Comparison of ENCODE assay signal across 12 cellular contexts in genomic region chr5:132431682-132432081, GRCh38. TPM values are rescaled to one million over a fixed set of nuclear protein-coding genes. Genes with fewer than 3 reads are reported as not detected.
DNase-seq lines count a peak whose midpoint lies in the region; TF ChIP-seq lines count a peak whose summit lies in the region.
"Had no signal": no experiment of that assay in that cellular context is flagged by ENCODE, and none has a peak within 500 bp of the region (broad histone marks: within the 10 kb centered on the region; RNA-seq: fewer than 3 reads in every experiment).

No MANE protein-coding gene starts in this region.

- peaks cover 88% of the 10 kb centered on the region for H3K4me1 Mint-ChIP-seq in activated naive CD4-positive, alpha-beta T cell treated with anti-CD3 and anti-CD28 coated beads for 36 hours (ENCODE audit: low read depth)

- H3K9me3 Mint-ChIP-seq in activated naive CD4-positive, alpha-beta T cell treated with anti-CD3 and anti-CD28 coated beads for 36 hours = no peaks in the 10 kb centered on the region
- H3K9me3 Mint-ChIP-seq: WTC11 had no signal

- CTCF ChIA-PET in activated naive CD4-positive, alpha-beta T cell treated with anti-CD3 and anti-CD28 coated beads for 36 hours (lab: Charles Lee) = interaction anchor here (0.6 to 2.0 kb wide), 9 partner anchors 11 to 1503 kb away, joined by 3 to 8 read pairs (median 4); partner anchors contain the start of gene IRF1

- H3K27me3 ChIP-seq in stomach smooth muscle (ENCODE audit: control insufficient read depth in 1 of 2, insufficient read depth in 2 of 2, low read length in 2 of 2) = no peaks in the 10 kb centered on the region
- H3K27me3 ChIP-seq in dorsolateral prefrontal cortex = no peaks in the 10 kb centered on the region
- H3K27me3 ChIP-seq: SJCRH30 had no signal

- peaks cover 3 to 5% of the 10 kb centered on the region in 2 donors for H3K36me3 ChIP-seq in stomach smooth muscle (ENCODE audit: control insufficient read depth in 2 of 2, insufficient read depth in 2 of 2, low read length in 2 of 2)
- H3K36me3 ChIP-seq: SJCRH30 had no signal

- H3K27ac ChIP-seq in coronary artery (no peak overlapping the region), stomach smooth muscle (ENCODE audit: low read length) (peak overlapping the region; percentile 31), dorsolateral prefrontal cortex (no peak overlapping the region)
- H3K27ac ChIP-seq: SJCRH30 had no signal

- intact Hi-C loops in activated naive CD4-positive, alpha-beta T cell treated with anti-CD3 and anti-CD28 coated beads for 36 hours (cut with micrococcal nuclease) = loop anchor here (10.0 kb wide), 1 partner anchor 623 kb away; the partner anchor contains the start of gene HSPA4
- intact Hi-C loops in posterior vena cava (cut with DNase I) = no loop called here
- intact Hi-C loops in dorsolateral prefrontal cortex (cut with DNase I) = no loop called here

- no peaks in the 10 kb centered on the region for H3K9me3 ChIP-seq in stomach smooth muscle (ENCODE audit: control insufficient read depth in 2 of 2, low read length in 2 of 2)
- H3K9me3 ChIP-seq: SJCRH30 had no signal

- peak overlapping the region; percentile 73 for H3K27ac Mint-ChIP-seq in activated naive CD4-positive, alpha-beta T cell treated with anti-CD3 and anti-CD28 coated beads for 36 hours
- H3K27ac Mint-ChIP-seq: WTC11 had no signal

- no peak for DNase-seq in activated naive CD4-positive, alpha-beta T cell treated with anti-CD3 and anti-CD28 coated beads for 36 hours
- no peak for DNase-seq in activated naive CD4-positive, alpha-beta T cell treated with anti-CD3 and anti-CD28 coated beads, Interleukin-2, amount 50 U/mL, for 16 hours
- DNase-seq in OCI-M1 (lab: John Stamatoyannopoulos, UW) (peak; percentile 15), coronary artery (ENCODE audit: low spot score) (peak; percentile 9), posterior vena cava (ENCODE audit: low spot score) (no peak), NCI-H2029 treated with DMSO at 0.1 percent for 48 hours (lab: John Stamatoyannopoulos, UW) (no peak), dorsolateral prefrontal cortex (no peak)
- DNase-seq: EL; SJCRH30; stimulated activated CD4-positive, alpha-beta T cell treated with anti-CD3 and anti-CD28 coated beads, Interleukin-1b, Interleukin-23, amount 100 ng/mL, for 48 hours had no signal

- H3K4me3 ChIP-seq in coronary artery (no peak overlapping the region), stomach smooth muscle (ENCODE audit: low read length in 2 of 2) (no peak overlapping the region), dorsolateral prefrontal cortex (no peak overlapping the region)
- H3K4me3 ChIP-seq: SJCRH30 had no signal

- TF ChIP-seq CTCF in coronary artery (IDR thresholded peaks at IDR 0.05) (no peak), dorsolateral prefrontal cortex (IDR thresholded peaks at IDR 0.05 in 54 of 56, conservative IDR thresholded peaks at IDR 0.05 in 2 of 56; ENCODE audit: low read depth in 1 of 56, partially characterized antibody in 56 of 56) (no peak)

- H3K9ac ChIP-seq in stomach smooth muscle (ENCODE audit: low read length in 2 of 2) = no peak overlapping the region

- no peak overlapping the region for H3K4me3 Mint-ChIP-seq in activated naive CD4-positive, alpha-beta T cell treated with anti-CD3 and anti-CD28 coated beads for 36 hours
- H3K4me3 Mint-ChIP-seq: WTC11 had no signal

- H3K27me3 Mint-ChIP-seq in activated naive CD4-positive, alpha-beta T cell treated with anti-CD3 and anti-CD28 coated beads for 36 hours (ENCODE audit: low read depth) = no peaks in the 10 kb centered on the region

- peaks cover 50% of the 10 kb centered on the region for H3K4me1 ChIP-seq in stomach smooth muscle (ENCODE audit: control insufficient read depth, insufficient read depth, low read length)

- H3K36me3 Mint-ChIP-seq in activated naive CD4-positive, alpha-beta T cell treated with anti-CD3 and anti-CD28 coated beads for 36 hours (ENCODE audit: low read depth) = peaks cover 19% of the 10 kb centered on the region
- H3K36me3 Mint-ChIP-seq: WTC11 had no signal

RNA-seq across cellular contexts. Expression of gene IRF1, which starts 58.9 kb away (rescaled TPM):
- total RNA-seq in activated naive CD4-positive, alpha-beta T cell treated with anti-CD3 and anti-CD28 coated beads for 36 hours = 10 to 100 TPM; 84.3 to 88.4 TPM
- 10 to 100 TPM; 18.7 to 20.5 TPM for total RNA-seq in posterior vena cava
- total RNA-seq in dorsolateral prefrontal cortex = 10 to 100 TPM in 39 of 120 experiments, 1 to 10 TPM in 81; 2.5 to 38.3 (median 8.3) TPM

Comparison
In these comparisons a context has a peak if more than half of its experiments do, and no peak if none do; other contexts are left out.
1. DNase-seq: peak in OCI-M1 (single experiment) and coronary artery (single experiment); none in activated naive CD4-positive, alpha-beta T cell treated with anti-CD3 and anti-CD28 coated beads for 36 hours (single experiment), activated naive CD4-positive, alpha-beta T cell treated with anti-CD3 and anti-CD28 coated beads, Interleukin-2, amount 50 U/mL, for 16 hours (single experiment), posterior vena cava (single experiment), NCI-H2029 treated with DMSO at 0.1 percent for 48 hours (single experiment) and dorsolateral prefrontal cortex (0 of 10).